ENCODE assay signal across 20 cellular contexts in the genomic region with DNA sequence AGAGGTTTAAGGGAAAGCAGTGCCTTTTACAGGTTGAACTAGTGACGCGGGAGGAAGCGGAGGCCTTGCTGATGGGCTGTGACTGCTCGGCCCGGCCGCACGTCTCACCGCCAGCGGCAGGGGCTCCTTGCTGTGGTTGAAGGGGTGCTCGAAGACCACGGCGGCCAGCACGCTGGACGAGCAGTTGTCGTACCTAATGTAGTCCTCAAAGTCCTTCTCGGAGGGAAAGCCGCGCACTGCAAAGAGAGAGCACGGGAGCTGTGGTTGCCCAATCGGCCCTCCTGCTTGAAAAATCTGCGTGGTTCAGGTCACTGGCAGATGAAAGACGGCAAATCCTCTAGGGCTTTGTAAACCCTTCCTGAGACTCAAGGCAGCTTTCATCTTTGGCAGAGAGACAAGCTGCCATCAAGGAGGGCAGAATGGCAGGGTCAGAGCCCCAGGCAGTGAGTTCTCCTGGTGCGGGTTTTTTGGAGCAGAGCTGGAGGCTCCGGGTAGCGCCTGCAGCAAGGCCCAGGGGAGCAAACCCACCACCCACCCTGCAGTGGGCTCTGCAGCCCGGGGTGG.
"Had no signal": no experiment of that assay in that cellular context is flagged by ENCODE, and none has a peak within 500 bp of the region (broad histone marks: within the 10 kb centered on the region; RNA-seq: fewer than 3 reads in every experiment).

No MANE protein-coding gene starts in this region.

- H3K27ac ChIP-seq: coronary artery, dorsolateral prefrontal cortex, heart right ventricle, neutrophil, sigmoid colon, skin epidermis, testis, transverse colon, uterus had no signal

- H3K27me3 ChIP-seq: dorsolateral prefrontal cortex, heart right ventricle, sigmoid colon, testis, transverse colon, uterus had no signal

- H3K9me3 ChIP-seq: heart right ventricle, neutrophil, sigmoid colon, testis, transverse colon, uterus had no signal

- H3K4me3 ChIP-seq: coronary artery, dorsolateral prefrontal cortex, heart right ventricle, sigmoid colon, skin epidermis, testis, transverse colon, uterus had no signal

- ATAC-seq: heart right ventricle; left lobe of liver; naive thymus-derived CD4-positive, alpha-beta T cell; stimulated activated naive B cell treated with anti-CD40 and anti-IgM and Interleukin-4, amounts not matched to agents 10 μg/mL and 1 μg/mL and 100 μg/mL, for 72 hours; stimulated activated naive CD8-positive, alpha-beta T cell treated with anti-CD3 and anti-CD28 coated beads, Interleukin-15, amount 100 ng/mL, for 72 hours had no signal

- FAIRE-seq: frontal cortex had no signal

- H3K36me3 ChIP-seq: neutrophil, transverse colon, uterus had no signal

- H3K4me1 ChIP-seq: heart right ventricle, sigmoid colon, testis, transverse colon, uterus had no signal

- DNase-seq: effector CD8-positive, alpha-beta T cell; heart right ventricle; islet precursor cell; mammary epithelial cell; naive thymus-derived CD4-positive, alpha-beta T cell; nephron progenitor cell; sigmoid colon; stimulated activated CD4-positive, alpha-beta T cell treated with anti-CD3 and anti-CD28 coated beads, Interleukin-2, amount 100 ng/mL, for 24 hours; stimulated activated CD4-positive, alpha-beta T cell treated with anti-CD3 and anti-CD28 coated beads, Interleukin-4, amount 100 ng/mL, for 4 hours; stimulated activated naive B cell treated with anti-CD40 and anti-IgM and Interleukin-4, amounts not matched to agents 10 μg/mL and 1 μg/mL and 100 μg/mL, for 72 hours; stimulated activated naive CD8-positive, alpha-beta T cell treated with anti-CD3 and anti-CD28 coated beads, Interleukin-15, amount 100 ng/mL, for 72 hours; testis; transverse colon; uterus had no signal
